Comparison of ENCODE assay signal across 15 cellular contexts in genomic region chr2:217948897-217949296, GRCh38.
"Had no signal": no experiment of that assay in that cellular context is flagged by ENCODE, and none has a peak within 500 bp of the region (broad histone marks: within the 10 kb centered on the region; RNA-seq: fewer than 3 reads in every experiment).

No MANE protein-coding gene starts in this region.

- H3K36me3 ChIP-seq: gastrocnemius medialis, stomach had no signal

- H3K4me3 ChIP-seq: dorsolateral prefrontal cortex, gastrocnemius medialis, mucosa of descending colon, stomach had no signal

- H3K9me3 ChIP-seq: gastrocnemius medialis, mucosa of descending colon, stomach had no signal

- DNase-seq: activated CD4-positive, alpha-beta T cell treated with anti-CD3 and anti-CD28 coated beads for 36 hours; activated naive CD4-positive, alpha-beta T cell treated with anti-CD3 and anti-CD28 coated beads for 36 hours; endodermal cell; gastrocnemius medialis; left colon; naive thymus-derived CD8-positive, alpha-beta T cell; SHP77 treated with DMSO at 0.1 percent for 48 hours; stimulated activated CD4-positive, alpha-beta T cell treated with anti-CD3 and anti-CD28 coated beads, Interleukin-12 subunit alpha, Interleukin-12 subunit beta, amount 100 ng/mL, for 4 hours; stimulated activated CD4-positive, alpha-beta T cell treated with anti-CD3 and anti-CD28 coated beads, Interleukin-2, amount 100 ng/mL, for 24 hours; stomach; T-helper 2 cell had no signal

- ATAC-seq: activated CD4-positive, alpha-beta T cell treated with anti-CD3 and anti-CD28 coated beads for 36 hours; gastrocnemius medialis; left colon; mucosa of descending colon; naive thymus-derived CD8-positive, alpha-beta T cell; sciatic nerve had no signal

- H3K4me3 Mint-ChIP-seq: activated CD4-positive, alpha-beta T cell treated with anti-CD3 and anti-CD28 coated beads for 36 hours; activated naive CD4-positive, alpha-beta T cell treated with anti-CD3 and anti-CD28 coated beads for 36 hours; activated T-helper 1 cell treated with anti-CD3 and anti-CD28 coated beads, Interleukin-12 subunit alpha, Interleukin-12 subunit beta, Interleukin-2, Interleukin-4 antibody, amounts not matched to agents 30 ng/mL and 10 ng/mL and 1 ng/mL, durations not matched to agents 14 hours and 24 hours and 36 hours; endodermal cell; naive thymus-derived CD8-positive, alpha-beta T cell had no signal

- H3K27ac Mint-ChIP-seq: activated CD4-positive, alpha-beta T cell treated with anti-CD3 and anti-CD28 coated beads for 36 hours; activated naive CD4-positive, alpha-beta T cell treated with anti-CD3 and anti-CD28 coated beads for 36 hours; activated T-helper 1 cell treated with anti-CD3 and anti-CD28 coated beads, Interleukin-12 subunit alpha, Interleukin-12 subunit beta, Interleukin-2, Interleukin-4 antibody, amounts not matched to agents 30 ng/mL and 10 ng/mL and 1 ng/mL, durations not matched to agents 14 hours and 24 hours and 36 hours; endodermal cell had no signal

- H3K36me3 Mint-ChIP-seq: naive thymus-derived CD8-positive, alpha-beta T cell had no signal

- H3K27me3 ChIP-seq: gastrocnemius medialis, stomach had no signal

- H3K9me3 Mint-ChIP-seq: activated naive CD4-positive, alpha-beta T cell treated with anti-CD3 and anti-CD28 coated beads for 36 hours; activated T-helper 1 cell treated with anti-CD3 and anti-CD28 coated beads, Interleukin-12 subunit alpha, Interleukin-12 subunit beta, Interleukin-2, Interleukin-4 antibody, amounts not matched to agents 30 ng/mL and 10 ng/mL and 1 ng/mL, durations not matched to agents 14 hours and 24 hours and 36 hours; endodermal cell; naive thymus-derived CD8-positive, alpha-beta T cell had no signal

- H3K4me1 Mint-ChIP-seq: activated CD4-positive, alpha-beta T cell treated with anti-CD3 and anti-CD28 coated beads for 36 hours; naive thymus-derived CD8-positive, alpha-beta T cell had no signal
